Comparison of ENCODE assay signal across 1 cellular context in genomic region chr2:66434679-66435548, GRCh38.
TF ChIP-seq lines count a peak whose summit lies in the region.

MEIS1 (plus strand) TSS chr2:66435125; CDS start chr2:66435857, 732 bp downstream.

TF ChIP-seq in GM12878, 131 proteins besides CTCF, POLR2A, EP300 and RAD21 (continued from another document and continues in another):
- TF ChIP-seq ZBTB33 (IDR thresholded peaks at IDR 0.05) (no peak), SREBF2 (IDR thresholded peaks at IDR 0.05; ENCODE audit: low read length) (no peak), NR2C1 (IDR thresholded peaks at IDR 0.05) (no peak), ATF2 (IDR thresholded peaks at IDR 0.05; ENCODE audit: low read length) (no peak), PBX3 (IDR thresholded peaks at IDR 0.05; ENCODE audit: insufficient replicate concordance, low read depth, low read length) (peak; percentile 73), JUND (IDR thresholded peaks at IDR 0.05; ENCODE audit: low read depth, low read length) (0 out of 2 replicates have a peak, but pooled peaks have one; percentile 44), PAX5 (IDR thresholded peaks at IDR 0.05; ENCODE audit: borderline replicate concordance, low read depth, low read length) (no peak), CHD2 (IDR thresholded peaks at IDR 0.05; ENCODE audit: borderline replicate concordance, low read depth, low read length) (no peak), STAT3 (IDR thresholded peaks at IDR 0.05; ENCODE audit: low read depth, low read length) (no peak), SIX5 (IDR thresholded peaks at IDR 0.05; ENCODE audit: low read depth, low read length, severe bottlenecking) (no peak), ZNF207 (IDR thresholded peaks at IDR 0.05; ENCODE audit: borderline replicate concordance) (no peak), ATF7 (IDR thresholded peaks at IDR 0.05; ENCODE audit: low read depth) (peak; percentile 78; the same call in 1 of the 2 replicates), SRF (IDR thresholded peaks at IDR 0.05; ENCODE audit: low read depth in 2 of 2, low read length in 2 of 2) (peak; percentile 72 to 75; a peak in 3 of 4 replicates), SUPT20H (IDR thresholded peaks at IDR 0.05; ENCODE audit: borderline replicate concordance, control insufficient read depth, low read depth, low read length) (no peak), RELB (IDR thresholded peaks at IDR 0.05; ENCODE audit: low read depth) (no peak), CEBPZ (IDR thresholded peaks at IDR 0.05; ENCODE audit: low read depth, low read length) (no peak), MEF2A (IDR thresholded peaks at IDR 0.05; ENCODE audit: insufficient read depth, low read depth, low read length) (no peak), TCF7 (IDR thresholded peaks at IDR 0.05; ENCODE audit: borderline replicate concordance) (no peak), NRF1 (conservative IDR thresholded peaks at IDR 0.05; ENCODE audit: low read depth, low read length) (no peak), E2F4 (IDR thresholded peaks at IDR 0.05; ENCODE audit: low read depth, low read length) (no peak), EGR1 (IDR thresholded peaks at IDR 0.05; ENCODE audit: borderline replicate concordance in 1 of 2, low read depth in 2 of 2, low read length in 2 of 2) (no peak), E4F1 (IDR thresholded peaks at IDR 0.05; ENCODE audit: borderline replicate concordance, partially characterized antibody) (no peak), IRF5 (IDR thresholded peaks at IDR 0.05; ENCODE audit: borderline replicate concordance) (no peak), RUNX3 (IDR thresholded peaks at IDR 0.05; ENCODE audit: low read length) (no peak), SMAD5 (IDR thresholded peaks at IDR 0.05; ENCODE audit: low read depth) (no peak), SUZ12 (IDR thresholded peaks at IDR 0.05; ENCODE audit: unreplicated experiment) (no peak), PKNOX1 (IDR thresholded peaks at IDR 0.05) (peak; percentile 90), SPI1 (IDR thresholded peaks at IDR 0.05; ENCODE audit: borderline replicate concordance, insufficient read depth, low read depth, low read length) (no peak), SIN3A (IDR thresholded peaks at IDR 0.05; ENCODE audit: low read depth, low read length) (no peak), MEF2B (IDR thresholded peaks at IDR 0.05; ENCODE audit: partially characterized antibody, poor library complexity, severe bottlenecking) (no peak), NR2C2 (IDR thresholded peaks at IDR 0.05; ENCODE audit: borderline replicate concordance, control insufficient read depth, insufficient read length, low read depth) (no peak), MYC (IDR thresholded peaks at IDR 0.05; ENCODE audit: insufficient read depth, insufficient read length, insufficient replicate concordance, low read length, severe bottlenecking) (no peak), RCOR1 (conservative IDR thresholded peaks at IDR 0.05; ENCODE audit: low read depth, low read length) (no peak), POU2F2 (IDR thresholded peaks at IDR 0.05; ENCODE audit: borderline replicate concordance, low read depth, low read length) (no peak), NBN (IDR thresholded peaks at IDR 0.05) (no peak), ETV6 (conservative IDR thresholded peaks at IDR 0.05 in 1 of 2, IDR thresholded peaks at IDR 0.05 in 1 of 2; ENCODE audit: borderline replicate concordance in 1 of 2, low read depth in 1 of 2) (no peak), FOXK2 (IDR thresholded peaks at IDR 0.05) (peak; percentile 84), CBX5 (IDR thresholded peaks at IDR 0.05; ENCODE audit: low read depth) (no peak), BHLHE40 (IDR thresholded peaks at IDR 0.05; ENCODE audit: borderline replicate concordance in 1 of 2, low read depth in 2 of 2, low read length in 1 of 2) (peak; percentile 9 to 47; a peak in 2 of 4 replicates), ZNF274 (IDR thresholded peaks at IDR 0.05; ENCODE audit: insufficient read depth, insufficient read length) (no peak), TCF12 (IDR thresholded peaks at IDR 0.05; ENCODE audit: low read depth, low read length) (peak; percentile 30; the same call in 1 of the 2 replicates), WRNIP1 (IDR thresholded peaks at IDR 0.05; ENCODE audit: borderline replicate concordance, low read depth, low read length) (no peak), TAF1 (IDR thresholded peaks at IDR 0.05; ENCODE audit: borderline replicate concordance, low read depth, low read length) (no peak), ZNF217 (IDR thresholded peaks at IDR 0.05) (no peak), SMAD1 (IDR thresholded peaks at IDR 0.05; ENCODE audit: low read depth, partially characterized antibody) (no peak), HCFC1 (IDR thresholded peaks at IDR 0.05; ENCODE audit: low read length) (no peak)
